20 cellular contexts compared by ENCODE assay signal in the genomic region with DNA sequence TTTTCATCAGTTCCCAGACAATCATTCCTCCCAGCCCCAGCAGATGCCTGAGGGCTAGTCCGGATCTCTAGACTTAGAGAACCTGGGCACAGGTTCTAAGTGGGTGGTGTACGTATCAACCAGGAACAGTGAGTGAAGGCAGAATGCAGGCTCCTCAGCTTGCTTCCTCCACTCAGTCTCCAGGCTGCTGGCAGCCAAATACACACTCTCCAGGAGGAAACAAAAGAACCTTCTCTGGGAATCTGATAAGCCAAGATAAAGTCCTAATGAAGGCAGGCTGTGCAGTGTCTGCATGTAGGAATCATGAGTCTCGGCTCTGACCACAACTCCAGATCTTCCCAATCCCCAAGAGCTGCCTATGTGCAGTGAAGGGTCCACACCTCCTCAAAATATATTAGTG.
"Had no signal": no experiment of that assay in that cellular context is flagged by ENCODE, and none has a peak within 500 bp of the region (broad histone marks: within the 10 kb centered on the region; RNA-seq: fewer than 3 reads in every experiment).

No MANE protein-coding gene starts in this region.

- H3K4me1 ChIP-seq: SJSA1 had no signal

- H3K27ac ChIP-seq: HL-60, KMS-11, SJSA1 had no signal

- H3K36me3 ChIP-seq: SJSA1 had no signal

- ATAC-seq: K562 had no signal

- H3K9me3 ChIP-seq: SJSA1, SK-N-SH had no signal

- H3K9ac ChIP-seq: KMS-11, SK-N-SH had no signal

- DNase-seq: Kasumi-1, MM.1S, NCI-H1092 treated with DMSO at 0.1 percent for 48 hours, NCI-H1436, NCI-H187, NCI-H2029, NCI-H226, NCI-H446, NCI-H510A, NCI-H524 treated with DMSO at 0.1 percent for 48 hours, NCI-H69, NCI-H774, Right ventricle myocardium superior, RPMI8226, SIG-M5, SK-N-SH had no signal

- H3K4me3 ChIP-seq: K562, SJSA1 had no signal

- H3K4me2 ChIP-seq: KMS-11, SK-N-SH had no signal
